In genomic region chr18:74234326-74235171, GRCh38 we compare ENCODE assay signal across 10 cellular contexts. TPM values are rescaled to one million over a fixed set of nuclear protein-coding genes. Genes with fewer than 3 reads are reported as not detected.
DNase-seq lines count a peak whose midpoint lies in the region; ATAC-seq and TF ChIP-seq lines count a peak whose summit lies in the region.
"Had no signal": no experiment of that assay in that cellular context is flagged by ENCODE, and none has a peak within 500 bp of the region (broad histone marks: within the 10 kb centered on the region; RNA-seq: fewer than 3 reads in every experiment).

No MANE protein-coding gene starts in this region.

- WGBS in mammary epithelial cell (ENCODE audit: low coverage, missing lambda C conversion rate): 77% methylated on average over 8 of the region's 10 CpGs

- no peak for TF ChIP-seq RAD21 in Ishikawa (IDR thresholded peaks at IDR 0.05; ENCODE audit: low read depth)

- no peak overlapping the region for H3K4me2 ChIP-seq in mammary epithelial cell (ENCODE audit: insufficient read depth, low read depth, low read length)

- H3K36me3 ChIP-seq in mammary epithelial cell (ENCODE audit: insufficient read depth, low read length) (no peaks in the 10 kb centered on the region), subcutaneous abdominal adipose tissue (ENCODE audit: control insufficient read depth in 5 of 5, insufficient read depth in 5 of 5, low read length in 5 of 5) (no peaks in the 10 kb centered on the region)

- BruUV-seq in mammary epithelial cell (replicated peaks; lab: Mats Ljungman, UMichigan): no TSS peak

- peaks cover 9% of the 10 kb centered on the region for H3K27me3 Mint-ChIP-seq in activated naive CD8-positive, alpha-beta T cell treated with anti-CD3 and anti-CD28 coated beads for 36 hours

- no peak for TF ChIP-seq CTCF in mammary epithelial cell (conservative IDR thresholded peaks at IDR 0.05 in 1 of 2, IDR thresholded peaks at IDR 0.05 in 1 of 2; ENCODE audit: extremely low read depth in 1 of 2, insufficient read depth in 1 of 2, low read depth in 1 of 2, low read length in 2 of 2)

- H3K9me3 ChIP-seq in mammary epithelial cell (replicated peaks; ENCODE audit: insufficient read depth, low read length) (no peaks in the 10 kb centered on the region), subcutaneous abdominal adipose tissue (ENCODE audit: control insufficient read depth in 5 of 5, low read length in 5 of 5) (no peaks in the 10 kb centered on the region)

- H4K20me1 ChIP-seq in mammary epithelial cell (ENCODE audit: insufficient read depth, low read length): no peaks in the 10 kb centered on the region

- H3K9me3 Mint-ChIP-seq in activated naive CD8-positive, alpha-beta T cell treated with anti-CD3 and anti-CD28 coated beads for 36 hours: no peaks in the 10 kb centered on the region

- dilution Hi-C loops in mammary epithelial cell (cut with HindIII; ENCODE audit: low sequenced_read_pairs): no loop called here

- H3K4me3 Mint-ChIP-seq in activated naive CD8-positive, alpha-beta T cell treated with anti-CD3 and anti-CD28 coated beads for 36 hours: no peak overlapping the region

- H3K79me2 ChIP-seq in mammary epithelial cell (ENCODE audit: insufficient read depth, low read length): no peaks in the 10 kb centered on the region

- H3K27me3 ChIP-seq in mammary epithelial cell (ENCODE audit: insufficient read depth, low read length): no peaks in the 10 kb centered on the region
- H3K27me3 ChIP-seq in subcutaneous abdominal adipose tissue (ENCODE audit: control insufficient read depth in 5 of 5, insufficient read depth in 4 of 5, low read length in 5 of 5): no peaks in the 10 kb centered on the region
- H3K27me3 ChIP-seq: dorsolateral prefrontal cortex had no signal

- H3K36me3 Mint-ChIP-seq in activated naive CD8-positive, alpha-beta T cell treated with anti-CD3 and anti-CD28 coated beads for 36 hours: no peaks in the 10 kb centered on the region

- no peak overlapping the region for H3K4me3 ChIP-seq in mammary epithelial cell (replicated peaks in 1 of 3; ENCODE audit: insufficient read depth in 1 of 3, low read depth in 2 of 3, low read length in 3 of 3)
- no peak overlapping the region for H3K4me3 ChIP-seq in subcutaneous abdominal adipose tissue (ENCODE audit: low read depth in 1 of 5, low read length in 5 of 5)
- H3K4me3 ChIP-seq: dorsolateral prefrontal cortex had no signal

- no peak for ATAC-seq in HG03521 (IDR thresholded peaks at IDR 0.05; ENCODE audit: unreplicated experiment)

- H3K4me1 Mint-ChIP-seq in activated naive CD8-positive, alpha-beta T cell treated with anti-CD3 and anti-CD28 coated beads for 36 hours: no peaks in the 10 kb centered on the region

- DNase-seq in mammary epithelial cell: peak; percentile 41
- DNase-seq in left kidney (ENCODE audit: low read depth, low spot score): peak; percentile 68
- no peak for DNase-seq in NCI-H1048 (lab: John Stamatoyannopoulos, UW)
- DNase-seq in activated naive CD8-positive, alpha-beta T cell treated with anti-CD3 and anti-CD28 coated beads for 36 hours: no peak
- DNase-seq in activated naive CD4-positive, alpha-beta T cell treated with Interleukin-2 at 50 U/mL for 16 hours: no peak
- DNase-seq: dorsolateral prefrontal cortex, NCI-H187 had no signal

- CTCF ChIA-PET in mammary epithelial cell (lab: Charles Lee; ENCODE audit: low non-redundant PET): no interaction called here

- no peak overlapping the region for H3K27ac ChIP-seq in mammary epithelial cell (ENCODE audit: insufficient read depth, low read depth, low read length)
- H3K27ac ChIP-seq in subcutaneous abdominal adipose tissue (ENCODE audit: low read depth, low read length): peak overlapping the region; percentile 84

- H3K4me1 ChIP-seq in mammary epithelial cell (ENCODE audit: insufficient read depth, low read length): no peaks in the 10 kb centered on the region
- peaks cover 0 to 36% (median 23%) of the 10 kb centered on the region in 5 donors for H3K4me1 ChIP-seq in subcutaneous abdominal adipose tissue (ENCODE audit: control insufficient read depth in 5 of 5, insufficient read depth in 5 of 5, low read length in 5 of 5)

- in situ Hi-C loops in mammary epithelial cell (cut with MboI; ENCODE audit: low sequenced_read_pairs in 2 of 2): no loop called here

- H2AFZ ChIP-seq in mammary epithelial cell (ENCODE audit: low read depth, low read length): no peak overlapping the region

- no peak for TF ChIP-seq EP300 in Ishikawa (IDR thresholded peaks at IDR 0.05; ENCODE audit: borderline replicate concordance)

- intact Hi-C loops in mammary epithelial cell (cut with micrococcal nuclease): no loop called here

- H3K9ac ChIP-seq in mammary epithelial cell (ENCODE audit: insufficient read depth, low read length) (no peak overlapping the region), subcutaneous abdominal adipose tissue (ENCODE audit: low read length in 5 of 5) (peak overlapping the region in 2 of 5 donors; percentile 29 to 60)

- no peak overlapping the region for H3K27ac Mint-ChIP-seq in activated naive CD8-positive, alpha-beta T cell treated with anti-CD3 and anti-CD28 coated beads for 36 hours

TF ChIP-seq in Ishikawa, 13 proteins besides CTCF, POLR2A, EP300 and RAD21:
- TF ChIP-seq, protein P1, sequence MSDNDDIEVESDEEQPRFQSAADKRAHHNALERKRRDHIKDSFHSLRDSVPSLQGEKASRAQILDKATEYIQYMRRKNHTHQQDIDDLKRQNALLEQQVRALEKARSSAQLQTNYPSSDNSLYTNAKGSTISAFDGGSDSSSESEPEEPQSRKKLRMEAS (IDR thresholded peaks at IDR 0.05): no peak
- TF ChIP-seq ZBTB7A (IDR thresholded peaks at IDR 0.05; ENCODE audit: low read depth) (no peak), CREB1 (IDR thresholded peaks at IDR 0.05; ENCODE audit: low read depth) (no peak), CEBPB (IDR thresholded peaks at IDR 0.05) (peak; percentile 63)

RNA-seq across cellular contexts. Expression of gene CYB5A, which starts 57.2 kb away (rescaled TPM):
- total RNA-seq in mammary epithelial cell: 10 to 100 TPM; 25.7 to 27.8 TPM
- 50.1 TPM for polyA plus RNA-seq in mammary epithelial cell
- polyA minus RNA-seq in mammary epithelial cell: 28.0 TPM
- total RNA-seq in activated naive CD8-positive, alpha-beta T cell treated with anti-CD3 and anti-CD28 coated beads for 36 hours: 10 to 100 TPM; 48.5 to 51.5 TPM

Comparison
In these comparisons a context has a peak if more than half of its experiments do, and no peak if none do; other contexts are left out.
1. DNase-seq: peak in mammary epithelial cell (single experiment) and left kidney (single experiment); none in NCI-H1048 (single experiment), activated naive CD8-positive, alpha-beta T cell treated with anti-CD3 and anti-CD28 coated beads for 36 hours (single experiment) and activated naive CD4-positive, alpha-beta T cell treated with Interleukin-2 at 50 U/mL for 16 hours (single experiment).